Comparison of ENCODE assay signal across 2 cellular contexts in genomic region chr19:4624301-4624700, GRCh38.
TF ChIP-seq lines count a peak whose summit lies in the region.

No MANE protein-coding gene starts in this region.

TF ChIP-seq in HepG2, 621 proteins besides CTCF, POLR2A, EP300 and RAD21:
- TF ChIP-seq ZMYM4 (CRISPR knock-in tag; IDR thresholded peaks at IDR 0.05) (peak; percentile 4; the same call in 1 of the 2 replicates), ESRRA (CRISPR knock-in tag; IDR thresholded peaks at IDR 0.05; ENCODE audit: low read depth) (no peak), HIC2 (CRISPR knock-in tag; IDR thresholded peaks at IDR 0.05; ENCODE audit: low read depth) (0 out of 2 replicates have a peak, but pooled peaks have one; percentile 22), ZNF773 (CRISPR knock-in tag; IDR thresholded peaks at IDR 0.05; ENCODE audit: borderline replicate concordance) (no peak), LCORL (IDR thresholded peaks at IDR 0.05) (no peak), LCORL (CRISPR knock-in tag; IDR thresholded peaks at IDR 0.05) (peak; percentile 54; the same call in 1 of the 2 replicates)

TF ChIP-seq in endothelial cell of umbilical vein, 7 proteins besides CTCF, POLR2A, EP300 and RAD21:
- TF ChIP-seq MYC (IDR thresholded peaks at IDR 0.05; ENCODE audit: low read depth, low read length) (no peak), EZH2 (IDR thresholded peaks at IDR 0.05; ENCODE audit: borderline replicate concordance, low read depth, low read length, severe bottlenecking) (no peak), POLR2AphosphoS5 (IDR thresholded peaks at IDR 0.05; ENCODE audit: insufficient read depth, low read depth, low read length) (no peak), MAX (IDR thresholded peaks at IDR 0.05; ENCODE audit: insufficient read depth, insufficient read length) (no peak), GATA2 (IDR thresholded peaks at IDR 0.05; ENCODE audit: insufficient read depth, insufficient read length, low read depth, low read length) (no peak), JUN (IDR thresholded peaks at IDR 0.05; ENCODE audit: borderline replicate concordance, insufficient read depth, insufficient read length, low read depth) (no peak), FOS (IDR thresholded peaks at IDR 0.05; ENCODE audit: borderline replicate concordance, insufficient read depth, low read length) (no peak)
